In genomic region chr16:71524566-71525553, GRCh38 we compare ENCODE assay signal across 19 cellular contexts. TPM values are rescaled to one million over a fixed set of nuclear protein-coding genes. Genes with fewer than 3 reads are reported as not detected.
DNase-seq lines count a peak whose midpoint lies in the region; ATAC-seq and TF ChIP-seq lines count a peak whose summit lies in the region.
"Had no signal": no experiment of that assay in that cellular context is flagged by ENCODE, and none has a peak within 500 bp of the region (broad histone marks: within the 10 kb centered on the region; RNA-seq: fewer than 3 reads in every experiment).

No MANE protein-coding gene starts in this region.

- H3K4me1 ChIP-seq in HUES64 (ENCODE audit: insufficient read depth, low read length), result peaks cover 24% of the 10 kb centered on the region
- peaks cover 3% of the 10 kb centered on the region for H3K4me1 ChIP-seq in endodermal cell (ENCODE audit: control insufficient read depth, insufficient read depth, low read length)
- H3K4me1 ChIP-seq in psoas muscle, result no peaks in the 10 kb centered on the region
- H3K4me1 ChIP-seq: ascending aorta had no signal

- intact Hi-C loops in psoas muscle (cut with DNase I), result no loop called here

- H3K4me3 ChIP-seq in HUES64 (ENCODE audit: low read length) (peak overlapping the region; percentile 55), endodermal cell (ENCODE audit: low read length) (peak overlapping the region; percentile 62), psoas muscle (no peak overlapping the region)
- H3K4me3 ChIP-seq: ascending aorta, heart left ventricle had no signal

- H3K27ac Mint-ChIP-seq in endodermal cell (no peak overlapping the region), nephron progenitor cell (no peak overlapping the region)
- H3K27ac Mint-ChIP-seq: activated CD4-positive, alpha-beta T cell treated with anti-CD3 and anti-CD28 coated beads, Interleukin-2, amount 10 ng/mL, durations not matched to agents 24 days and 14 days; nephron had no signal

- no peaks in the 10 kb centered on the region for H3K27me3 ChIP-seq in HUES64 (ENCODE audit: insufficient read depth, low read length)
- no peaks in the 10 kb centered on the region for H3K27me3 ChIP-seq in endodermal cell (ENCODE audit: control insufficient read depth, insufficient read depth, low read length, poor library complexity, severe bottlenecking)
- H3K27me3 ChIP-seq in psoas muscle (ENCODE audit: insufficient read depth in 3 of 3, low read length in 2 of 3), result peaks cover 0 to 34% (median 0%) of the 10 kb centered on the region in 3 donors
- H3K27me3 ChIP-seq: ascending aorta had no signal

- 61% methylated on average over 12 of the region's 16 CpGs for WGBS in HUES64
- 69 to 73% methylated on average over 8 to 14 of the region's 16 CpGs for WGBS in endodermal cell (ENCODE audit: insufficient coverage in 1 of 2, insufficient read length in 1 of 2), 2 experiments
- WGBS in psoas muscle, 3 donors, result 27 to 30% (median 28%) methylated on average over 16 of the region's 16 CpGs

- H3K9me3 Mint-ChIP-seq in endodermal cell (no peaks in the 10 kb centered on the region), nephron progenitor cell (no peaks in the 10 kb centered on the region)
- H3K9me3 Mint-ChIP-seq: activated CD4-positive, alpha-beta T cell treated with anti-CD3 and anti-CD28 coated beads, Interleukin-2, amount 10 ng/mL, durations not matched to agents 24 days and 14 days; nephron had no signal

- H3K27ac ChIP-seq in HUES64 (ENCODE audit: low read depth, low read length) (peak overlapping the region; percentile 92), endodermal cell (ENCODE audit: low read depth, low read length) (no peak overlapping the region), psoas muscle (no peak overlapping the region)
- H3K27ac ChIP-seq: ascending aorta, heart left ventricle had no signal

- TF ChIP-seq CTCF in endodermal cell (conservative IDR thresholded peaks at IDR 0.05) (no peak), nephron progenitor cell (IDR thresholded peaks at IDR 0.05) (no peak), psoas muscle (IDR thresholded peaks at IDR 0.05) (no peak)

- H3K4me1 Mint-ChIP-seq in endodermal cell (peaks cover 31% of the 10 kb centered on the region), nephron progenitor cell (peaks cover 40% of the 10 kb centered on the region)

- DNase-seq in endodermal cell (peak; percentile 54), nephron progenitor cell (no peak), psoas muscle (no peak), NCI-H748 (lab: John Stamatoyannopoulos, UW; ENCODE audit: unreplicated experiment) (no peak)
- DNase-seq in activated naive CD4-positive, alpha-beta T cell (lab: John Stamatoyannopoulos, UW), result no peak
- DNase-seq: activated CD4-positive, alpha-beta T cell treated with anti-CD3 and anti-CD28 coated beads, Interleukin-2, amount 10 ng/mL, durations not matched to agents 24 days and 14 days; DND-41; effector CD8-positive, alpha-beta T cell; GOT3; heart left ventricle; kidney glomerular epithelial cell; mesenchymal stem cell; NCI-H187 treated with DMSO at 0.1 percent for 48 hours; substantia nigra; SW 1271 had no signal

- H3K9me3 ChIP-seq in HUES64 (ENCODE audit: insufficient read depth, low read depth, low read length), result no peaks in the 10 kb centered on the region
- no peaks in the 10 kb centered on the region for H3K9me3 ChIP-seq in endodermal cell (ENCODE audit: control insufficient read depth, low read length)
- no peaks in the 10 kb centered on the region for H3K9me3 ChIP-seq in psoas muscle
- H3K9me3 ChIP-seq: ascending aorta, heart left ventricle had no signal

- no peaks in the 10 kb centered on the region for H3K36me3 Mint-ChIP-seq in endodermal cell (ENCODE audit: low read depth)
- H3K36me3 Mint-ChIP-seq in nephron progenitor cell (ENCODE audit: low read depth), result no peaks in the 10 kb centered on the region

- peak overlapping the region; percentile 75; the same call in 1 of the 2 replicates for H3K9ac ChIP-seq in HUES64 (ENCODE audit: low read depth, low read length)
- H3K9ac ChIP-seq in endodermal cell (ENCODE audit: extremely low read depth, low read length, poor library complexity, severe bottlenecking), result no peak overlapping the region

- H3K36me3 ChIP-seq in HUES64 (ENCODE audit: insufficient read depth, low read length), result no peaks in the 10 kb centered on the region
- H3K36me3 ChIP-seq in endodermal cell (ENCODE audit: control insufficient read depth, insufficient read depth, low read length), result no peaks in the 10 kb centered on the region
- H3K36me3 ChIP-seq in psoas muscle (ENCODE audit: insufficient read depth in 1 of 2, low read depth in 1 of 2), result no peaks in the 10 kb centered on the region
- H3K36me3 ChIP-seq: ascending aorta, heart left ventricle had no signal

- no peak for ATAC-seq in psoas muscle
- ATAC-seq: heart left ventricle had no signal

- H3K4me3 Mint-ChIP-seq in endodermal cell (peak overlapping the region; percentile 55), nephron progenitor cell (peak overlapping the region; percentile 83)
- H3K4me3 Mint-ChIP-seq: activated CD4-positive, alpha-beta T cell treated with anti-CD3 and anti-CD28 coated beads, Interleukin-2, amount 10 ng/mL, durations not matched to agents 24 days and 14 days; nephron had no signal

- H3K27me3 Mint-ChIP-seq in endodermal cell (ENCODE audit: insufficient read depth) (peaks cover 9% of the 10 kb centered on the region), nephron progenitor cell (ENCODE audit: low read depth, poor library complexity) (peaks cover 67% of the 10 kb centered on the region)

RNA-seq across cellular contexts. Expression of gene CHST4, which starts 1.4 kb away (rescaled TPM):
- 8.7 TPM for polyA plus RNA-seq in HUES64 (2013, experiment 1 of 2)
- 7.4 TPM for polyA plus RNA-seq in HUES64 (2013, experiment 2 of 2)
- 1 to 10 TPM; 1.9 to 3.2 TPM for total RNA-seq in endodermal cell
- polyA plus RNA-seq in endodermal cell (2013, experiment 1 of 2), result 1.1 TPM
- polyA plus RNA-seq in endodermal cell (2013, experiment 2 of 2), result 1.2 TPM
- total RNA-seq in psoas muscle, result not detected
- polyA plus RNA-seq in psoas muscle, result not detected
- total RNA-seq: activated CD4-positive, alpha-beta T cell treated with anti-CD3 and anti-CD28 coated beads, Interleukin-2, amount 10 ng/mL, durations not matched to agents 24 days and 14 days; ascending aorta; cerebellum had no signal
- polyA plus RNA-seq: heart left ventricle had no signal

RNA-seq across cellular contexts. Expression of gene ZNF19, which starts 35.7 kb away (rescaled TPM):
- 2.0 TPM for polyA plus RNA-seq in HUES64 (2013, experiment 1 of 2)
- polyA plus RNA-seq in HUES64 (2013, experiment 2 of 2), result 3.1 TPM
- total RNA-seq in endodermal cell (1 to 10 TPM; 5.8 to 8.5 TPM), psoas muscle (1 to 10 TPM; 1.2 to 2.2 (median 1.7) TPM)
- polyA plus RNA-seq in endodermal cell (2013, experiment 1 of 2), result 5.0 TPM
- 5.3 TPM for polyA plus RNA-seq in endodermal cell (2013, experiment 2 of 2)
- 1 to 10 TPM in 2 of 3 donors, under 1 TPM in 1; 0.92 to 1.2 (median 1.2) TPM for polyA plus RNA-seq in psoas muscle
- total RNA-seq: ascending aorta had no signal

RNA-seq across cellular contexts. Expression of gene TAT, which starts 52.0 kb away (rescaled TPM):
- polyA plus RNA-seq in HUES64 (2013, experiment 1 of 2), result 0.05 TPM
- not detected for polyA plus RNA-seq in HUES64 (2013, experiment 2 of 2)
- total RNA-seq in endodermal cell (under 1 TPM in 1 of 2 donors, not detected in 1; 0.07 TPM), psoas muscle (under 1 TPM in 2 of 4 donors, not detected in 2; 0.17 to 0.26 TPM)
- polyA plus RNA-seq in endodermal cell (2013, experiment 1 of 2), result not detected
- polyA plus RNA-seq in endodermal cell (2013, experiment 2 of 2), result not detected
- polyA plus RNA-seq in psoas muscle, result not detected
- total RNA-seq: activated CD4-positive, alpha-beta T cell treated with anti-CD3 and anti-CD28 coated beads, Interleukin-2, amount 10 ng/mL, durations not matched to agents 24 days and 14 days; cerebellum had no signal
- polyA plus RNA-seq: heart left ventricle had no signal
